In genomic region chr6:157800420-157801237, GRCh38 we compare ENCODE assay signal across 8 cellular contexts. TPM values are rescaled to one million over a fixed set of nuclear protein-coding genes. Genes with fewer than 3 reads are reported as not detected.
DNase-seq lines count a peak whose midpoint lies in the region; ATAC-seq and TF ChIP-seq lines count a peak whose summit lies in the region.

No MANE protein-coding gene starts in this region.

- no peak overlapping the region for H3K4me3 Mint-ChIP-seq in CD4-positive, CD25-positive, alpha-beta regulatory T cell
- peak overlapping the region; percentile 27 for H3K4me3 Mint-ChIP-seq in activated naive CD8-positive, alpha-beta T cell treated with anti-CD3 and anti-CD28 coated beads, Interleukin-2, amount 50 U/mL, for 24 hours

- no peaks in the 10 kb centered on the region for H3K9me3 ChIP-seq in CD4-positive, CD25-positive, alpha-beta regulatory T cell (ENCODE audit: control insufficient read depth in 2 of 2, low read length in 2 of 2)

- peaks cover 0 to 1% (median 0%) of the 10 kb centered on the region in 7 donors for H3K9me3 Mint-ChIP-seq in CD4-positive, CD25-positive, alpha-beta regulatory T cell
- peaks cover 30% of the 10 kb centered on the region for H3K9me3 Mint-ChIP-seq in activated naive CD8-positive, alpha-beta T cell treated with anti-CD3 and anti-CD28 coated beads, Interleukin-2, amount 50 U/mL, for 24 hours

- no peaks in the 10 kb centered on the region for H3K27me3 Mint-ChIP-seq in CD4-positive, CD25-positive, alpha-beta regulatory T cell
- H3K27me3 Mint-ChIP-seq in activated naive CD8-positive, alpha-beta T cell treated with anti-CD3 and anti-CD28 coated beads, Interleukin-2, amount 50 U/mL, for 24 hours, result peaks cover 8% of the 10 kb centered on the region

- H3K4me1 Mint-ChIP-seq in CD4-positive, CD25-positive, alpha-beta regulatory T cell, result peaks cover 7 to 15% (median 11%) of the 10 kb centered on the region in 4 donors
- H3K4me1 Mint-ChIP-seq in activated naive CD8-positive, alpha-beta T cell treated with anti-CD3 and anti-CD28 coated beads, Interleukin-2, amount 50 U/mL, for 24 hours, result peaks cover 65% of the 10 kb centered on the region

- H3K4me1 ChIP-seq in CD4-positive, CD25-positive, alpha-beta regulatory T cell (ENCODE audit: control insufficient read depth, insufficient read depth, low read length, poor library complexity, severe bottlenecking), result peaks cover 7% of the 10 kb centered on the region

- peak; percentile 70 to 74 for ATAC-seq in CD4-positive, CD25-positive, alpha-beta regulatory T cell (ENCODE audit: low read depth in 2 of 2)
- ATAC-seq in GM19452 (IDR thresholded peaks at IDR 0.05; ENCODE audit: unreplicated experiment), result peak; percentile 96
- peak; percentile 95 for ATAC-seq in HG03439 (IDR thresholded peaks at IDR 0.05; ENCODE audit: unreplicated experiment)
- ATAC-seq in activated naive CD8-positive, alpha-beta T cell treated with anti-CD3 and anti-CD28 coated beads, Interleukin-2, amount 50 U/mL, for 24 hours, result peak; percentile 91
- ATAC-seq in omental fat pad (ENCODE audit: low FRiP score), result no peak

- peak in 2 of 3 donors; percentile 20 to 71 for DNase-seq in CD4-positive, CD25-positive, alpha-beta regulatory T cell
- DNase-seq in activated naive CD8-positive, alpha-beta T cell treated with anti-CD3 and anti-CD28 coated beads, Interleukin-2, amount 50 U/mL, for 24 hours, result peak; percentile 37
- no peak for DNase-seq in COR-L47 (lab: John Stamatoyannopoulos, UW)
- DNase-seq in omental fat pad (ENCODE audit: low spot score), result no peak
- DNase-seq in anterior cingulate cortex (lab: John Stamatoyannopoulos, UW), result no peak
- no peak for DNase-seq in NCI-H1048 (lab: John Stamatoyannopoulos, UW)

- TF ChIP-seq CTCF in omental fat pad (IDR thresholded peaks at IDR 0.05), result no peak

- H3K27ac Mint-ChIP-seq in CD4-positive, CD25-positive, alpha-beta regulatory T cell, result peak overlapping the region; percentile 0 to 22 (median 4)
- peak overlapping the region; percentile 89 for H3K27ac Mint-ChIP-seq in activated naive CD8-positive, alpha-beta T cell treated with anti-CD3 and anti-CD28 coated beads, Interleukin-2, amount 50 U/mL, for 24 hours

- H3K36me3 Mint-ChIP-seq in CD4-positive, CD25-positive, alpha-beta regulatory T cell, result no peaks in the 10 kb centered on the region
- H3K36me3 Mint-ChIP-seq in activated naive CD8-positive, alpha-beta T cell treated with anti-CD3 and anti-CD28 coated beads, Interleukin-2, amount 50 U/mL, for 24 hours (ENCODE audit: low read depth), result peaks cover 22% of the 10 kb centered on the region

- H3K36me3 ChIP-seq in CD4-positive, CD25-positive, alpha-beta regulatory T cell (ENCODE audit: control insufficient read depth, insufficient read depth, low read length), result no peaks in the 10 kb centered on the region

- H3K27me3 ChIP-seq in CD4-positive, CD25-positive, alpha-beta regulatory T cell (ENCODE audit: control insufficient read depth, insufficient read depth, low read length), result no peaks in the 10 kb centered on the region

- H3K4me3 ChIP-seq in CD4-positive, CD25-positive, alpha-beta regulatory T cell (ENCODE audit: low read depth, low read length), result peak overlapping the region; percentile 10

- H3K27ac ChIP-seq in CD4-positive, CD25-positive, alpha-beta regulatory T cell (ENCODE audit: insufficient read depth, low read length, poor library complexity, severe bottlenecking), result no peak overlapping the region

RNA-seq across cellular contexts. Expression of gene SNX9, which starts 22.4 kb away (rescaled TPM):
- total RNA-seq in CD4-positive, CD25-positive, alpha-beta regulatory T cell, result 31.6 TPM
- polyA plus RNA-seq in CD4-positive, CD25-positive, alpha-beta regulatory T cell, result 10 to 100 TPM; 16.4 to 23.5 (median 19.9) TPM
- total RNA-seq in omental fat pad, result 10 to 100 TPM; 61.8 to 89.6 (median 76.3) TPM

Comparison
In these comparisons a context has a peak if more than half of its experiments do, and no peak if none do; other contexts are left out.
1. DNase-seq: peak in CD4-positive, CD25-positive, alpha-beta regulatory T cell (2 of 3) and activated naive CD8-positive, alpha-beta T cell treated with anti-CD3 and anti-CD28 coated beads, Interleukin-2, amount 50 U/mL, for 24 hours (single experiment); none in COR-L47 (single experiment), omental fat pad (single experiment), anterior cingulate cortex (0 of 58) and NCI-H1048 (single experiment).